1 cellular context compared by ENCODE assay signal in the genomic region with DNA sequence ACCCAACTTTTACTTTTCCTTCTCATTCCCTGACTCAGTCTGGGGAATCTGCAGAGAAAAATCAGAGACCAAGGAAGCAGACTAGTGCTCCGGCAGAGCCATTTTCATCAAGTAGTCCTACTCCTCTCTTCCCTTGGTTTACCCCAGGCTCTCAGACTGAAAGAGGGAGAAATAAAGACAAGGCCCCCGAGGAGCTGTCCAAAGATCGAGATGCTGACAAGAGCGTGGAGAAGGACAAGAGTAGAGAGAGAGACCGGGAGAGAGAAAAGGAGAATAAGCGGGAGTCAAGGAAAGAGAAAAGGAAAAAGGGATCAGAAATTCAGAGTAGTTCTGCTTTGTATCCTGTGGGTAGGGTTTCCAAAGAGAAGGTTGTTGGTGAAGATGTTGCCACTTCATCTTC.
TF ChIP-seq lines count a peak whose summit lies in the region.

No MANE protein-coding gene starts in this region.

TF ChIP-seq in GM12878, 131 proteins besides CTCF, POLR2A, EP300 and RAD21:
- no peak for TF ChIP-seq HDGF (IDR thresholded peaks at IDR 0.05)
- TF ChIP-seq ZZZ3 (IDR thresholded peaks at IDR 0.05; ENCODE audit: control insufficient read depth, insufficient read length, low read depth) = no peak
- TF ChIP-seq, protein P1, sequence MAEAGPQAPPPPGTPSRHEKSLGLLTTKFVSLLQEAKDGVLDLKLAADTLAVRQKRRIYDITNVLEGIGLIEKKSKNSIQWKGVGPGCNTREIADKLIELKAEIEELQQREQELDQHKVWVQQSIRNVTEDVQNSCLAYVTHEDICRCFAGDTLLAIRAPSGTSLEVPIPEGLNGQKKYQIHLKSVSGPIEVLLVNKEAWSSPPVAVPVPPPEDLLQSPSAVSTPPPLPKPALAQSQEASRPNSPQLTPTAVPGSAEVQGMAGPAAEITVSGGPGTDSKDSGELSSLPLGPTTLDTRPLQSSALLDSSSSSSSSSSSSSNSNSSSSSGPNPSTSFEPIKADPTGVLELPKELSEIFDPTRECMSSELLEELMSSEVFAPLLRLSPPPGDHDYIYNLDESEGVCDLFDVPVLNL (IDR thresholded peaks at IDR 0.05; ENCODE audit: low read depth, low read length) = no peak
- TF ChIP-seq, protein P2, sequence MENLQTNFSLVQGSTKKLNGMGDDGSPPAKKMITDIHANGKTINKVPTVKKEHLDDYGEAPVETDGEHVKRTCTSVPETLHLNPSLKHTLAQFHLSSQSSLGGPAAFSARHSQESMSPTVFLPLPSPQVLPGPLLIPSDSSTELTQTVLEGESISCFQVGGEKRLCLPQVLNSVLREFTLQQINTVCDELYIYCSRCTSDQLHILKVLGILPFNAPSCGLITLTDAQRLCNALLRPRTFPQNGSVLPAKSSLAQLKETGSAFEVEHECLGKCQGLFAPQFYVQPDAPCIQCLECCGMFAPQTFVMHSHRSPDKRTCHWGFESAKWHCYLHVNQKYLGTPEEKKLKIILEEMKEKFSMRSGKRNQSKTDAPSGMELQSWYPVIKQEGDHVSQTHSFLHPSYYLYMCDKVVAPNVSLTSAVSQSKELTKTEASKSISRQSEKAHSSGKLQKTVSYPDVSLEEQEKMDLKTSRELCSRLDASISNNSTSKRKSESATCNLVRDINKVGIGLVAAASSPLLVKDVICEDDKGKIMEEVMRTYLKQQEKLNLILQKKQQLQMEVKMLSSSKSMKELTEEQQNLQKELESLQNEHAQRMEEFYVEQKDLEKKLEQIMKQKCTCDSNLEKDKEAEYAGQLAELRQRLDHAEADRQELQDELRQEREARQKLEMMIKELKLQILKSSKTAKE (IDR thresholded peaks at IDR 0.05; ENCODE audit: low read depth, poor library complexity, severe bottlenecking) = no peak
